In genomic region chr4:125938541-125938940, GRCh38 we compare ENCODE assay signal across 21 cellular contexts.
"Had no signal": no experiment of that assay in that cellular context is flagged by ENCODE, and none has a peak within 500 bp of the region (broad histone marks: within the 10 kb centered on the region; RNA-seq: fewer than 3 reads in every experiment).

No MANE protein-coding gene starts in this region.

- H3K27me3 ChIP-seq: cardiac muscle cell had no signal

- ATAC-seq: activated CD8-positive, alpha-beta memory T cell treated with anti-CD3 and anti-CD28 coated beads, Interleukin-2, amount 10 ng/mL, durations not matched to agents 7 days and 5 days; PC-3; T-helper 17 cell had no signal

- H3K36me3 ChIP-seq: cardiac muscle cell had no signal

- H3K27ac ChIP-seq: cardiac muscle cell had no signal

- DNase-seq: activated B cell treated with CpG ODN at 0.5 μM for 24 hours; activated CD4-positive, alpha-beta T cell treated with anti-CD3 and anti-CD28 coated beads for 1 hour; activated CD4-positive, alpha-beta T cell treated with anti-CD3 and anti-CD28 coated beads, Interleukin-2, amount 10 ng/mL, durations not matched to agents 24 days and 14 days; activated CD4-positive, alpha-beta T cell treated with anti-CD3 and anti-CD28 coated beads, Interleukin-2, amount 50 U/mL, for 48 hours; activated CD8-positive, alpha-beta memory T cell treated with anti-CD3 and anti-CD28 coated beads, Interleukin-2, amount 10 ng/mL, durations not matched to agents 7 days and 5 days; activated effector memory CD4-positive, alpha-beta T cell treated with Interleukin-2 at 50 U/mL for 16 hours; activated naive CD4-positive, alpha-beta T cell; activated T-cell treated with anti-CD3 and anti-CD28 coated beads, Interleukin-2, amount 50 U/mL, for 24 hours; amygdala; Karpas-422; NCI-H1105 treated with DMSO at 0.1 percent for 48 hours; NCI-H1436 treated with DMSO at 0.1 percent for 48 hours; NCI-H187; NCI-H2081; NCI-H446; NCI-H524; PC-3; SHP77 treated with DMSO at 0.1 percent for 48 hours; T-helper 17 cell; T1000 had no signal

- H3K4me3 ChIP-seq: cardiac muscle cell had no signal
